32 cellular contexts compared by ENCODE assay signal in genomic region chr2:66717491-66717890, GRCh38.
A peak's percentile ranks its signal among the peaks of the same experiment; 100 is the strongest.
DNase-seq lines count a peak whose midpoint lies in the region; ATAC-seq and TF ChIP-seq lines count a peak whose summit lies in the region.
"Had no signal": no experiment of that assay in that cellular context is flagged by ENCODE, and none has a peak within 500 bp of the region (broad histone marks: within the 10 kb centered on the region; RNA-seq: fewer than 3 reads in every experiment).

No MANE protein-coding gene starts in this region.

- H3K9me3 ChIP-seq in HEK293 (ENCODE audit: control insufficient read depth, insufficient read depth, low read depth, low read length) (no peaks in the 10 kb centered on the region), endodermal cell (ENCODE audit: control insufficient read depth, low read length) (no peaks in the 10 kb centered on the region)
- H3K9me3 ChIP-seq: esophagus squamous epithelium, left lung, prostate gland had no signal

- DNase-seq in NCI-H446 treated with DMSO at 0.1 percent for 48 hours (lab: John Stamatoyannopoulos, UW): peak; percentile 68
- DNase-seq in endodermal cell: no peak
- DNase-seq in skeletal muscle cell (ENCODE audit: low read depth): peak; percentile 29
- no peak for DNase-seq in WTC11 (ENCODE audit: low spot score)
- DNase-seq in activated CD4-positive, alpha-beta memory T cell treated with anti-CD3 and anti-CD28 coated beads for 36 hours: no peak
- DNase-seq: activated CD4-positive, alpha-beta T cell treated with anti-CD3 and anti-CD28 coated beads, Interleukin-2, amount 50 U/mL, for 4 hours; activated CD8-positive, alpha-beta memory T cell treated with anti-CD3 and anti-CD28 coated beads, Interleukin-2, amount 50 U/mL, for 4 hours; amygdala; DND-41; esophagus squamous epithelium; GOT3; left lung; mesendoderm; NCI-H1105 treated with DMSO at 0.1 percent for 48 hours; NCI-H2081; NCI-H510A; SHP77; stimulated activated CD4-positive, alpha-beta T cell treated with anti-CD3 and anti-CD28 coated beads, Interleukin-4, amount 100 ng/mL, for 4 hours; SW 1271; T1000 had no signal

- H3K4me3 ChIP-seq in HEK293 (ENCODE audit: low read depth, low read length): no peak overlapping the region
- H3K4me3 ChIP-seq in endodermal cell (ENCODE audit: low read length): no peak overlapping the region
- H3K4me3 ChIP-seq in skeletal muscle cell (ENCODE audit: low read depth, low read length): no peak overlapping the region
- H3K4me3 ChIP-seq: esophagus squamous epithelium, GM12878, K562, left lung, prostate gland had no signal

- ATAC-seq in WTC11: no peak
- ATAC-seq in SK-N-SH treated with all-trans-retinoic acid at 6 μM for 48 hours: no peak
- ATAC-seq: activated T-helper 17 cell treated with anti-CD3 and anti-CD28 coated beads, Interleukin-2, amount 50 U/mL, for 72 hours; GM12878; K562; left lung; Panc1; sciatic nerve had no signal

- intact Hi-C loops in activated CD4-positive, alpha-beta memory T cell treated with anti-CD3 and anti-CD28 coated beads for 36 hours (cut with micrococcal nuclease): no loop called here

- TF ChIP-seq CTCF in HEK293 (tag by site-specific recombination; IDR thresholded peaks at IDR 0.05): no peak
- TF ChIP-seq CTCF in endodermal cell (conservative IDR thresholded peaks at IDR 0.05): no peak
- no peak for TF ChIP-seq CTCF in WTC11 (IDR thresholded peaks at IDR 0.05)

- no peak overlapping the region for H3K4me3 Mint-ChIP-seq in endodermal cell
- no peak overlapping the region for H3K4me3 Mint-ChIP-seq in WTC11
- no peak overlapping the region for H3K4me3 Mint-ChIP-seq in activated CD4-positive, alpha-beta memory T cell treated with anti-CD3 and anti-CD28 coated beads for 36 hours
- H3K4me3 Mint-ChIP-seq: activated naive CD4-positive, alpha-beta T cell treated with anti-CD3 and anti-CD28 coated beads, Interleukin-2, amount 50 U/mL, for 24 hours; activated T-helper 17 cell treated with anti-CD3 and anti-CD28 coated beads, Interleukin-2, amount 50 U/mL, for 72 hours; CD14-positive monocyte; dendritic cell treated with granulocyte-macrophage colony-stimulating factor and Interleukin-4, amounts not matched to agents 40 ng/mL and 50 ng/mL, for 4 days; stimulated activated memory B cell treated with anti-CD40 and anti-IgM and Interleukin-4, amounts not matched to agents 10 μg/mL and 1 μg/mL and 100 μg/mL, for 72 hours had no signal

- no peaks in the 10 kb centered on the region for H3K36me3 Mint-ChIP-seq in endodermal cell (ENCODE audit: low read depth)
- H3K36me3 Mint-ChIP-seq in WTC11: no peaks in the 10 kb centered on the region
- H3K36me3 Mint-ChIP-seq in activated CD4-positive, alpha-beta memory T cell treated with anti-CD3 and anti-CD28 coated beads for 36 hours: no peaks in the 10 kb centered on the region
- H3K36me3 Mint-ChIP-seq: activated naive CD4-positive, alpha-beta T cell treated with anti-CD3 and anti-CD28 coated beads, Interleukin-2, amount 50 U/mL, for 24 hours; CD14-positive monocyte; stimulated activated memory B cell treated with anti-CD40 and anti-IgM and Interleukin-4, amounts not matched to agents 10 μg/mL and 1 μg/mL and 100 μg/mL, for 72 hours had no signal

- no peak overlapping the region for H3K27ac ChIP-seq in HEK293 (ENCODE audit: extremely low read depth, low read depth, low read length)
- H3K27ac ChIP-seq in endodermal cell (ENCODE audit: low read depth, low read length): peak overlapping the region; percentile 72
- H3K27ac ChIP-seq: esophagus squamous epithelium, left lung, prostate gland had no signal

- no peak overlapping the region for H3K27ac Mint-ChIP-seq in endodermal cell
- no peak overlapping the region for H3K27ac Mint-ChIP-seq in WTC11
- no peak overlapping the region for H3K27ac Mint-ChIP-seq in activated CD4-positive, alpha-beta memory T cell treated with anti-CD3 and anti-CD28 coated beads for 36 hours
- H3K27ac Mint-ChIP-seq: activated naive CD4-positive, alpha-beta T cell treated with anti-CD3 and anti-CD28 coated beads, Interleukin-2, amount 50 U/mL, for 24 hours; activated T-helper 17 cell treated with anti-CD3 and anti-CD28 coated beads, Interleukin-2, amount 50 U/mL, for 72 hours; CD14-positive monocyte; dendritic cell treated with granulocyte-macrophage colony-stimulating factor and Interleukin-4, amounts not matched to agents 40 ng/mL and 50 ng/mL, for 4 days; stimulated activated memory B cell treated with anti-CD40 and anti-IgM and Interleukin-4, amounts not matched to agents 10 μg/mL and 1 μg/mL and 100 μg/mL, for 72 hours had no signal

- H3K27me3 Mint-ChIP-seq in endodermal cell (ENCODE audit: insufficient read depth) (peaks cover 3% of the 10 kb centered on the region), WTC11 (ENCODE audit: low read depth) (peaks cover 2% of the 10 kb centered on the region; the same call in 1 of the 2 replicates)
- no peaks in the 10 kb centered on the region for H3K27me3 Mint-ChIP-seq in activated CD4-positive, alpha-beta memory T cell treated with anti-CD3 and anti-CD28 coated beads for 36 hours
- H3K27me3 Mint-ChIP-seq: activated naive CD4-positive, alpha-beta T cell treated with anti-CD3 and anti-CD28 coated beads, Interleukin-2, amount 50 U/mL, for 24 hours; activated T-helper 17 cell treated with anti-CD3 and anti-CD28 coated beads, Interleukin-2, amount 50 U/mL, for 72 hours; dendritic cell treated with granulocyte-macrophage colony-stimulating factor and Interleukin-4, amounts not matched to agents 40 ng/mL and 50 ng/mL, for 4 days; stimulated activated memory B cell treated with anti-CD40 and anti-IgM and Interleukin-4, amounts not matched to agents 10 μg/mL and 1 μg/mL and 100 μg/mL, for 72 hours had no signal

- H3K4me1 Mint-ChIP-seq in endodermal cell (peaks cover 5% of the 10 kb centered on the region), WTC11 (peaks cover 6% of the 10 kb centered on the region)
- no peaks in the 10 kb centered on the region for H3K4me1 Mint-ChIP-seq in activated CD4-positive, alpha-beta memory T cell treated with anti-CD3 and anti-CD28 coated beads for 36 hours (ENCODE audit: low read depth)
- H3K4me1 Mint-ChIP-seq: activated naive CD4-positive, alpha-beta T cell treated with anti-CD3 and anti-CD28 coated beads, Interleukin-2, amount 50 U/mL, for 24 hours; activated T-helper 17 cell treated with anti-CD3 and anti-CD28 coated beads, Interleukin-2, amount 50 U/mL, for 72 hours; CD14-positive monocyte; stimulated activated memory B cell treated with anti-CD40 and anti-IgM and Interleukin-4, amounts not matched to agents 10 μg/mL and 1 μg/mL and 100 μg/mL, for 72 hours had no signal

- H3K9ac ChIP-seq in endodermal cell (ENCODE audit: extremely low read depth, low read length, poor library complexity, severe bottlenecking): no peak overlapping the region

- POLR2A ChIA-PET in HEK293 (lab: Yijun Ruan, JAX) (no interaction called here), WTC11 (lab: Charles Lee) (no interaction called here)
- POLR2A ChIA-PET in activated CD4-positive, alpha-beta memory T cell treated with anti-CD3 and anti-CD28 coated beads for 36 hours (lab: Charles Lee): no interaction called here

- H3K4me1 ChIP-seq in HEK293 (ENCODE audit: control insufficient read depth, insufficient read depth, low read length) (no peaks in the 10 kb centered on the region), endodermal cell (ENCODE audit: control insufficient read depth, insufficient read depth, low read length) (no peaks in the 10 kb centered on the region)
- H3K4me1 ChIP-seq: esophagus squamous epithelium, left lung, prostate gland had no signal

- H3K9me3 Mint-ChIP-seq in endodermal cell (peaks cover 3% of the 10 kb centered on the region), WTC11 (no peaks in the 10 kb centered on the region; the same call in 1 of the 2 replicates)
- no peaks in the 10 kb centered on the region for H3K9me3 Mint-ChIP-seq in activated CD4-positive, alpha-beta memory T cell treated with anti-CD3 and anti-CD28 coated beads for 36 hours
- H3K9me3 Mint-ChIP-seq: activated naive CD4-positive, alpha-beta T cell treated with anti-CD3 and anti-CD28 coated beads, Interleukin-2, amount 50 U/mL, for 24 hours; dendritic cell treated with granulocyte-macrophage colony-stimulating factor and Interleukin-4, amounts not matched to agents 40 ng/mL and 50 ng/mL, for 4 days; stimulated activated memory B cell treated with anti-CD40 and anti-IgM and Interleukin-4, amounts not matched to agents 10 μg/mL and 1 μg/mL and 100 μg/mL, for 72 hours had no signal

- no peaks in the 10 kb centered on the region for H3K27me3 ChIP-seq in endodermal cell (ENCODE audit: control insufficient read depth, insufficient read depth, low read length, poor library complexity, severe bottlenecking)
- H3K27me3 ChIP-seq: esophagus squamous epithelium, left lung had no signal

- CTCF ChIA-PET in HEK293 (lab: Yijun Ruan, JAX) (no interaction called here), WTC11 (lab: Charles Lee) (no interaction called here)
- CTCF ChIA-PET in activated CD4-positive, alpha-beta memory T cell treated with anti-CD3 and anti-CD28 coated beads for 36 hours (lab: Charles Lee): no interaction called here

- 87 to 88% methylated on average over 3 to 4 of the region's 4 CpGs for WGBS in endodermal cell (ENCODE audit: insufficient coverage in 1 of 2, insufficient read length in 1 of 2), 2 experiments

- H3K36me3 ChIP-seq in HEK293 (ENCODE audit: control insufficient read depth in 2 of 2, insufficient read depth in 1 of 2, low read length in 2 of 2) (no peaks in the 10 kb centered on the region), endodermal cell (ENCODE audit: control insufficient read depth, insufficient read depth, low read length) (no peaks in the 10 kb centered on the region)
- H3K36me3 ChIP-seq: esophagus squamous epithelium, left lung, prostate gland had no signal

TF ChIP-seq in HEK293, 187 proteins besides CTCF, POLR2A, EP300 and RAD21 (continues in another document):
- no peak for TF ChIP-seq ZNF571 (tag by site-specific recombination; IDR thresholded peaks at IDR 0.05)
- no peak for TF ChIP-seq ZNF701 (tag by site-specific recombination; IDR thresholded peaks at IDR 0.05)

TF ChIP-seq in WTC11, 78 proteins besides CTCF, POLR2A, EP300 and RAD21 (continues in another document):
- no peak for TF ChIP-seq ZNF121 (CRISPR knock-in tag; IDR thresholded peaks at IDR 0.05)

TF ChIP-seq in SK-N-SH treated with all-trans-retinoic acid at 6 μM for 48 hours, 23 proteins besides CTCF, POLR2A, EP300 and RAD21 (continues in another document):
- TF ChIP-seq BACH2 (CRISPR knock-in tag; IDR thresholded peaks at IDR 0.05; ENCODE audit: borderline replicate concordance): no peak
- TF ChIP-seq ZNF565 (CRISPR knock-in tag; conservative IDR thresholded peaks at IDR 0.05; ENCODE audit: low read depth): no peak
- no peak for TF ChIP-seq PPARA (CRISPR knock-in tag; IDR thresholded peaks at IDR 0.05; ENCODE audit: borderline replicate concordance)
- TF ChIP-seq ZNF8 (CRISPR knock-in tag; IDR thresholded peaks at IDR 0.05): no peak
- TF ChIP-seq OSR1 (CRISPR knock-in tag; IDR thresholded peaks at IDR 0.05): no peak
- TF ChIP-seq TOX (CRISPR knock-in tag; IDR thresholded peaks at IDR 0.05; ENCODE audit: borderline replicate concordance): no peak

Comparison
In these comparisons a context has a peak if more than half of its experiments do, and no peak if none do; other contexts are left out.
1. DNase-seq: peak in NCI-H446 treated with DMSO at 0.1 percent for 48 hours (single experiment) and skeletal muscle cell (single experiment); none in endodermal cell (single experiment), WTC11 (single experiment) and activated CD4-positive, alpha-beta memory T cell treated with anti-CD3 and anti-CD28 coated beads for 36 hours (single experiment).